In genomic region chr2:191740016-191740419, GRCh38 we compare ENCODE assay signal across 8 cellular contexts.
DNase-seq lines count a peak whose midpoint lies in the region; ATAC-seq and TF ChIP-seq lines count a peak whose summit lies in the region.

No MANE protein-coding gene starts in this region.

- H3K36me3 ChIP-seq in osteoblast (ENCODE audit: insufficient read depth, low read length): no peaks in the 10 kb centered on the region

- peaks cover 4% of the 10 kb centered on the region for H3K4me1 ChIP-seq in osteoblast (ENCODE audit: insufficient read depth, low read length)

- H4K20me1 ChIP-seq in osteoblast (ENCODE audit: insufficient read depth, low read length): no peaks in the 10 kb centered on the region

- no peaks in the 10 kb centered on the region for H3K79me2 ChIP-seq in osteoblast (ENCODE audit: insufficient read depth, low read length)

- no peaks in the 10 kb centered on the region for H3K9me3 ChIP-seq in osteoblast (ENCODE audit: low read depth, low read length)

- H3K27ac ChIP-seq in osteoblast (ENCODE audit: low read depth, low read length): no peak overlapping the region

- TF ChIP-seq CTCF in osteoblast (IDR thresholded peaks at IDR 0.05; ENCODE audit: extremely low read depth, low read depth, low read length): no peak

- no peak overlapping the region for H2AFZ ChIP-seq in osteoblast (ENCODE audit: low read length)

- peaks cover 6% of the 10 kb centered on the region for H3K27me3 ChIP-seq in osteoblast (ENCODE audit: insufficient read depth, low read length)

- DNase-seq in MV-4-11 (lab: John Stamatoyannopoulos, UW) (peak; percentile 9), osteoblast (ENCODE audit: insufficient read length, low spot score, missing footprints) (no peak), NCI-H2107 treated with DMSO at 0.1 percent for 48 hours (lab: John Stamatoyannopoulos, UW; ENCODE audit: unreplicated experiment) (no peak), H4 (ENCODE audit: low spot score) (no peak), cerebellar cortex (ENCODE audit: low spot score) (no peak)
- DNase-seq in central memory CD4-positive, alpha-beta T cell: peak; percentile 86

- ATAC-seq in GM18498 (IDR thresholded peaks at IDR 0.05; ENCODE audit: unreplicated experiment) (peak; percentile 96), GM21723 (IDR thresholded peaks at IDR 0.05; ENCODE audit: unreplicated experiment) (peak; percentile 90)

- no peak overlapping the region for H3K4me3 ChIP-seq in osteoblast (ENCODE audit: insufficient read depth, low read length)

- no peak overlapping the region for H3K4me2 ChIP-seq in osteoblast (ENCODE audit: insufficient read depth, low read length)

Comparison
In these comparisons a context has a peak if more than half of its experiments do, and no peak if none do; other contexts are left out.
1. DNase-seq: peak in MV-4-11 (single experiment) and central memory CD4-positive, alpha-beta T cell (single experiment); none in osteoblast (single experiment), NCI-H2107 treated with DMSO at 0.1 percent for 48 hours (single experiment), H4 (single experiment) and cerebellar cortex (single experiment).